In the genomic region with DNA sequence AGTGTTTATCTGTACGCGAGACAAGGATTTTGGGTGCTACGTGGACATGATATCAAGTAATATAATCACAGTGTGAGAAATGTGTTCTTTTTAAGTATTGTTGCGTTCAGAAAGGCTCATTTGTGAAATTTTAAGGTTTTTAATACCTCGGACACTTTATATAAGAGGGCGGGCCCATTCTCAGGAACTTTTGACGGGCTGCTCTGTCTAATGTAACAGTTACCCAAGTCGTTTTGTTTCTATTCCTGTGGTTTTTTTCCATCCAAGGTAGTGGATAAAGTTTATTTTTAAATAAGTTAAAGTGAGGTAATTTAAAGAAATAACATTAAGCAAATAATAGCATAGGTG, we compare ENCODE assay signal across 8 cellular contexts. TPM values are rescaled to one million over a fixed set of nuclear protein-coding genes. Genes with fewer than 3 reads are reported as not detected.
DNase-seq lines count a peak whose midpoint lies in the region; ATAC-seq and TF ChIP-seq lines count a peak whose summit lies in the region.

No MANE protein-coding gene starts in this region.

- peak overlapping the region; percentile 96 for H3K27ac Mint-ChIP-seq in activated B cell treated with CpG ODN at 0.5 μM for 24 hours

- H3K4me1 Mint-ChIP-seq in activated B cell treated with CpG ODN at 0.5 μM for 24 hours: peaks cover 34% of the 10 kb centered on the region

- H3K9me3 Mint-ChIP-seq in activated B cell treated with CpG ODN at 0.5 μM for 24 hours: no peaks in the 10 kb centered on the region

- under 1% methylated on average over 8 of the region's 8 CpGs for WGBS in right cardiac atrium

- CTCF ChIA-PET in activated B cell treated with CpG ODN at 0.5 μM for 24 hours (lab: Charles Lee): interaction anchor here (1.4 to 1.6 kb wide), 2 partner anchors 13 to 103 kb away, joined by 5 to 10 read pairs; no protein-coding TSS in a partner anchor

- no peak for TF ChIP-seq CTCF in activated B cell treated with CpG ODN at 0.5 μM for 24 hours (IDR thresholded peaks at IDR 0.05)

- H3K36me3 Mint-ChIP-seq in activated B cell treated with CpG ODN at 0.5 μM for 24 hours (ENCODE audit: low read depth): peaks cover 38% of the 10 kb centered on the region

- H3K27ac ChIP-seq in right cardiac atrium (ENCODE audit: low read length) (peak overlapping the region; percentile 83), skeletal muscle tissue (ENCODE audit: low read depth, low read length) (peak overlapping the region; percentile 72)

- H3K9me3 ChIP-seq in right cardiac atrium (ENCODE audit: control insufficient read depth, low read length): no peaks in the 10 kb centered on the region
- H3K9me3 ChIP-seq in skeletal muscle tissue (ENCODE audit: control insufficient read depth in 3 of 3, low read length in 3 of 3): no peaks in the 10 kb centered on the region

- DNase-seq in H7 (no peak), activated B cell treated with CpG ODN at 0.5 μM for 24 hours (no peak), right cardiac atrium (no peak), NCI-H1417 treated with DMSO at 0.1 percent for 48 hours (lab: John Stamatoyannopoulos, UW) (no peak)
- DNase-seq in activated CD4-positive, alpha-beta T cell treated with anti-CD3 and anti-CD28 coated beads, Interleukin-2, amount 50 U/mL, for 48 hours: no peak

- H3K4me3 Mint-ChIP-seq in activated B cell treated with CpG ODN at 0.5 μM for 24 hours: peak overlapping the region; percentile 96

- H3K4me1 ChIP-seq in right cardiac atrium (ENCODE audit: control insufficient read depth, insufficient read depth, low read length): peaks cover 8% of the 10 kb centered on the region
- peaks cover 10 to 22% (median 19%) of the 10 kb centered on the region in 3 donors for H3K4me1 ChIP-seq in skeletal muscle tissue (ENCODE audit: control insufficient read depth in 3 of 3, insufficient read depth in 3 of 3, low read length in 3 of 3)

- peak overlapping the region; percentile 82 for H3K4me3 ChIP-seq in H7 (ENCODE audit: insufficient read depth, low read depth, low read length)
- H3K4me3 ChIP-seq in right cardiac atrium (ENCODE audit: low read length): peak overlapping the region; percentile 98
- peak overlapping the region; percentile 88 to 96 (median 94) for H3K4me3 ChIP-seq in skeletal muscle tissue (ENCODE audit: low read length in 3 of 3)

- ATAC-seq in activated B cell treated with CpG ODN at 0.5 μM for 24 hours (ENCODE audit: low read depth) (no peak), right cardiac atrium (no peak), GM21515 (IDR thresholded peaks at IDR 0.05; ENCODE audit: unreplicated experiment) (no peak), GM19397 (IDR thresholded peaks at IDR 0.05; ENCODE audit: unreplicated experiment) (no peak)

- no peaks in the 10 kb centered on the region for H3K27me3 Mint-ChIP-seq in activated B cell treated with CpG ODN at 0.5 μM for 24 hours

- POLR2A ChIA-PET in activated B cell treated with CpG ODN at 0.5 μM for 24 hours (lab: Charles Lee): interaction anchor here (1.0 to 2.4 kb wide), 10 partner anchors 10 to 338 kb away, joined by 3 to 36 read pairs (median 6); a partner anchor contains a TSS

- intact Hi-C loops in activated B cell treated with CpG ODN at 0.5 μM for 24 hours (cut with micrococcal nuclease): loop anchor here (1.0 to 10.0 kb wide), 10 partner anchors 13 to 1769 kb away; a partner anchor contains a TSS
- intact Hi-C loops in right cardiac atrium (cut with DNase I): loop anchor here in 1 of 4 donors (5.0 kb wide), 1 partner anchor 61 kb away; a partner anchor contains a TSS

- peak overlapping the region; percentile 84 to 97 (median 95) for H3K9ac ChIP-seq in skeletal muscle tissue (ENCODE audit: low read depth in 1 of 3, low read length in 3 of 3)

- no peaks in the 10 kb centered on the region for H3K27me3 ChIP-seq in H7 (ENCODE audit: control insufficient read depth, insufficient read depth, low read length)
- no peaks in the 10 kb centered on the region for H3K27me3 ChIP-seq in right cardiac atrium (ENCODE audit: control insufficient read depth, insufficient read depth)
- H3K27me3 ChIP-seq in skeletal muscle tissue (ENCODE audit: control insufficient read depth in 3 of 3, insufficient read depth in 3 of 3, low read length in 3 of 3): no peaks in the 10 kb centered on the region

- H3K36me3 ChIP-seq in H7 (replicated peaks; ENCODE audit: control insufficient read depth, insufficient read depth, low read length): peaks cover 15% of the 10 kb centered on the region
- H3K36me3 ChIP-seq in skeletal muscle tissue (ENCODE audit: control insufficient read depth in 3 of 3, insufficient read depth in 3 of 3, low read length in 3 of 3): peaks cover 11 to 12% (median 12%) of the 10 kb centered on the region in 3 donors

RNA-seq across cellular contexts. Expression of a gene that starts 0.5 kb away (rescaled TPM):
- total RNA-seq in H7 (2014; rRNA removed; shearing (Covaris generic)): 57.6 and 72.7 TPM in 2 replicates
- 50.4 and 51.6 TPM in 2 replicates for total RNA-seq in activated B cell treated with CpG ODN at 0.5 μM for 24 hours
- 10 to 100 TPM; 21.4 to 34.4 (median 30.4) TPM for total RNA-seq in right cardiac atrium
- polyA plus RNA-seq in right cardiac atrium: 75.7 TPM
- total RNA-seq in skeletal muscle tissue: 13.6 TPM
